1 cellular context compared by ENCODE assay signal in the genomic region with DNA sequence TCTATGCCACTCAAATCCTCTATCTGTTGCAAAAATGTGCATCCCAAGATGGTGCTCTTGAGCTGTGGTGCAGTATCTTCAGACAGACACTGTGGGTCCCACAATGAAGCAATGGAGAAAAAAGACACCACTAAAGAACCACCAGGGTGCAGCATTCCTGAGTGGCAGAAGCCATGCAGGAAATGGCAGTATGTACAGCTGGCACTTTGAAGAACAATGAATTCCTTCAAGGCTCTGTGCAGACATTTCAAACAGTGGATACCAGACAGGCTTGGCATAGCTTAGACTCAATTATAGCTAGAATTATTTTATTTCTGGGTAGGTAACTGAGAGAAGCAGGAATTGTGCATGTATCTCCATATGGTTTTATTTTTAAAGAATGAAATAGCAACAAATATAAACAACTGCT.
TF ChIP-seq lines count a peak whose summit lies in the region.

No MANE protein-coding gene starts in this region.

TF ChIP-seq in GM12878, 131 proteins besides CTCF, POLR2A, EP300 and RAD21 (continued from another document):
- TF ChIP-seq, protein P1, sequence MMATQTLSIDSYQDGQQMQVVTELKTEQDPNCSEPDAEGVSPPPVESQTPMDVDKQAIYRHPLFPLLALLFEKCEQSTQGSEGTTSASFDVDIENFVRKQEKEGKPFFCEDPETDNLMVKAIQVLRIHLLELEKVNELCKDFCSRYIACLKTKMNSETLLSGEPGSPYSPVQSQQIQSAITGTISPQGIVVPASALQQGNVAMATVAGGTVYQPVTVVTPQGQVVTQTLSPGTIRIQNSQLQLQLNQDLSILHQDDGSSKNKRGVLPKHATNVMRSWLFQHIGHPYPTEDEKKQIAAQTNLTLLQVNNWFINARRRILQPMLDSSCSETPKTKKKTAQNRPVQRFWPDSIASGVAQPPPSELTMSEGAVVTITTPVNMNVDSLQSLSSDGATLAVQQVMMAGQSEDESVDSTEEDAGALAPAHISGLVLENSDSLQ (IDR thresholded peaks at IDR 0.05): peak; percentile 31; the same call in 1 of the 2 replicates
- no peak for TF ChIP-seq BHLHE40 (IDR thresholded peaks at IDR 0.05; ENCODE audit: borderline replicate concordance in 1 of 2, low read depth in 2 of 2, low read length in 1 of 2)
- TF ChIP-seq ZSCAN29 (IDR thresholded peaks at IDR 0.05): no peak
- TF ChIP-seq MTA2 (IDR thresholded peaks at IDR 0.05; ENCODE audit: low read depth): no peak
- no peak for TF ChIP-seq TCF3 (IDR thresholded peaks at IDR 0.05; ENCODE audit: borderline replicate concordance, insufficient read depth, low read depth, low read length)
- TF ChIP-seq CREB1 (IDR thresholded peaks at IDR 0.05; ENCODE audit: low read depth): no peak
- no peak for TF ChIP-seq NFYA (IDR thresholded peaks at IDR 0.05; ENCODE audit: borderline replicate concordance, low read depth, low read length)
- TF ChIP-seq RCOR1 (conservative IDR thresholded peaks at IDR 0.05; ENCODE audit: low read depth, low read length): no peak
- TF ChIP-seq NFXL1 (IDR thresholded peaks at IDR 0.05; ENCODE audit: borderline replicate concordance): no peak
- no peak for TF ChIP-seq BCL11A (IDR thresholded peaks at IDR 0.05; ENCODE audit: low read depth, low read length)
- TF ChIP-seq, protein P2, sequence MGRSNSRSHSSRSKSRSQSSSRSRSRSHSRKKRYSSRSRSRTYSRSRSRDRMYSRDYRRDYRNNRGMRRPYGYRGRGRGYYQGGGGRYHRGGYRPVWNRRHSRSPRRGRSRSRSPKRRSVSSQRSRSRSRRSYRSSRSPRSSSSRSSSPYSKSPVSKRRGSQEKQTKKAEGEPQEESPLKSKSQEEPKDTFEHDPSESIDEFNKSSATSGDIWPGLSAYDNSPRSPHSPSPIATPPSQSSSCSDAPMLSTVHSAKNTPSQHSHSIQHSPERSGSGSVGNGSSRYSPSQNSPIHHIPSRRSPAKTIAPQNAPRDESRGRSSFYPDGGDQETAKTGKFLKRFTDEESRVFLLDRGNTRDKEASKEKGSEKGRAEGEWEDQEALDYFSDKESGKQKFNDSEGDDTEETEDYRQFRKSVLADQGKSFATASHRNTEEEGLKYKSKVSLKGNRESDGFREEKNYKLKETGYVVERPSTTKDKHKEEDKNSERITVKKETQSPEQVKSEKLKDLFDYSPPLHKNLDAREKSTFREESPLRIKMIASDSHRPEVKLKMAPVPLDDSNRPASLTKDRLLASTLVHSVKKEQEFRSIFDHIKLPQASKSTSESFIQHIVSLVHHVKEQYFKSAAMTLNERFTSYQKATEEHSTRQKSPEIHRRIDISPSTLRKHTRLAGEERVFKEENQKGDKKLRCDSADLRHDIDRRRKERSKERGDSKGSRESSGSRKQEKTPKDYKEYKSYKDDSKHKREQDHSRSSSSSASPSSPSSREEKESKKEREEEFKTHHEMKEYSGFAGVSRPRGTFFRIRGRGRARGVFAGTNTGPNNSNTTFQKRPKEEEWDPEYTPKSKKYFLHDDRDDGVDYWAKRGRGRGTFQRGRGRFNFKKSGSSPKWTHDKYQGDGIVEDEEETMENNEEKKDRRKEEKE (IDR thresholded peaks at IDR 0.05): no peak
- no peak for TF ChIP-seq RUNX3 (IDR thresholded peaks at IDR 0.05; ENCODE audit: low read length)
- TF ChIP-seq YY1 (IDR thresholded peaks at IDR 0.05; ENCODE audit: low read depth, low read length): peak; percentile 36; the same call in 1 of the 2 replicates
- peak; percentile 57; the same call in 1 of the 2 replicates for TF ChIP-seq SMC3 (IDR thresholded peaks at IDR 0.05; ENCODE audit: borderline replicate concordance, low read length)
- no peak for TF ChIP-seq RELA (IDR thresholded peaks at IDR 0.05; ENCODE audit: borderline replicate concordance, partially characterized antibody)
- no peak for TF ChIP-seq GATAD2B (conservative IDR thresholded peaks at IDR 0.05; ENCODE audit: low read depth)
- no peak for TF ChIP-seq IRF4 (IDR thresholded peaks at IDR 0.05; ENCODE audit: low read depth, low read length)
TF ChIP-seq in GM12878: peak in this region for 3.
